Comparison of ENCODE assay signal across 26 cellular contexts in the genomic region with DNA sequence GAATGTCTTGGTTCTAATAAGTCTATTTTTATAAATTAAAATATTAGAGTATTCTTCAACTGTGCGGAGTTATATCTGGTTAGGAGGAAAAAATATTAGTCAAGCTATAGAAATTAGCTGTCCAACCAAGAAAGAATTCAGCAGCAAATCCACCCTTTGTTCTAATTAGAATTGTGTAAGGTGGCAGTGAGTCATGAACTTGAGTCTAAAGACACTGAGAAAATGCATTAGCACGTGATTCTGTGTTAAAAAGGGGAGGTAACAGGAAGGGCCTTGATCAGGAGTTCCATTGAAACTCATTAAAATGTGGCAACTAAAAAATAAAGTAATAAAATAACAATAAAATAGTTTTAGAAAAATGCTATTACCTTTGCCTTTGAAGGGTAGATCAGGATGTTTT.
"Had no signal": no experiment of that assay in that cellular context is flagged by ENCODE, and none has a peak within 500 bp of the region (broad histone marks: within the 10 kb centered on the region; RNA-seq: fewer than 3 reads in every experiment).

No MANE protein-coding gene starts in this region.

- ATAC-seq: activated CD4-positive, alpha-beta T cell treated with anti-CD3 and anti-CD28 coated beads for 36 hours; activated CD8-positive, alpha-beta memory T cell treated with anti-CD3 and anti-CD28 coated beads, Interleukin-2, amount 10 ng/mL, durations not matched to agents 7 days and 5 days; activated CD8-positive, alpha-beta T cell treated with anti-CD3 and anti-CD28 coated beads, Interleukin-2, amount 10 ng/mL, durations not matched to agents 7 days and 5 days; activated naive CD8-positive, alpha-beta T cell treated with anti-CD3 and anti-CD28 coated beads, Interleukin-2, amount 50 U/mL, for 24 hours; body of pancreas; esophagus mucosa; T-helper 17 cell had no signal

- DNase-seq: activated CD4-positive, alpha-beta memory T cell treated with anti-CD3 and anti-CD28 coated beads for 36 hours; activated CD4-positive, alpha-beta T cell treated with anti-CD3 and anti-CD28 coated beads for 36 hours; activated CD4-positive, alpha-beta T cell treated with anti-CD3 and anti-CD28 coated beads, Interleukin-2, amount 10 ng/mL, durations not matched to agents 24 days and 14 days; activated CD4-positive, CD25-positive, alpha-beta regulatory T cell; activated CD4-positive, CD25-positive, alpha-beta regulatory T cell treated with anti-CD3 and anti-CD28 coated beads, Interleukin-2, amount 50 U/mL, for 72 hours; activated CD8-positive, alpha-beta memory T cell treated with anti-CD3 and anti-CD28 coated beads, Interleukin-2, amount 10 ng/mL, durations not matched to agents 7 days and 5 days; activated CD8-positive, alpha-beta memory T cell treated with anti-CD3 and anti-CD28 coated beads, Interleukin-2, amount 50 U/mL, for 4 hours; activated CD8-positive, alpha-beta T cell treated with anti-CD3 and anti-CD28 coated beads, Interleukin-2, amount 10 ng/mL, durations not matched to agents 7 days and 5 days; activated effector memory CD4-positive, alpha-beta T cell treated with anti-CD3 and anti-CD28 coated beads, Interleukin-2, amount 50 U/mL, for 16 hours; activated naive CD4-positive, alpha-beta T cell treated with anti-CD3 and anti-CD28 coated beads for 36 hours; activated naive CD8-positive, alpha-beta T cell treated with anti-CD3 and anti-CD28 coated beads for 36 hours; activated naive CD8-positive, alpha-beta T cell treated with anti-CD3 and anti-CD28 coated beads, Interleukin-2, amount 50 U/mL, for 24 hours; activated T-cell treated with anti-CD3 and anti-CD28 coated beads, Interleukin-2, amount 50 U/mL, for 1 hour; activated T-cell treated with anti-CD3 and anti-CD28 coated beads, Interleukin-2, amount 50 U/mL, for 48 hours; adrenal gland; amygdala; aorta; body of pancreas; cortex of kidney; effector CD8-positive, alpha-beta T cell; foreskin fibroblast; head of caudate nucleus; hippocampal formation; T-helper 17 cell; T1000 had no signal

- H3K27ac ChIP-seq: adrenal gland, body of pancreas had no signal

- H3K4me3 ChIP-seq: adrenal gland, body of pancreas had no signal
